Comparison of ENCODE assay signal across 1 cellular context in the genomic region with DNA sequence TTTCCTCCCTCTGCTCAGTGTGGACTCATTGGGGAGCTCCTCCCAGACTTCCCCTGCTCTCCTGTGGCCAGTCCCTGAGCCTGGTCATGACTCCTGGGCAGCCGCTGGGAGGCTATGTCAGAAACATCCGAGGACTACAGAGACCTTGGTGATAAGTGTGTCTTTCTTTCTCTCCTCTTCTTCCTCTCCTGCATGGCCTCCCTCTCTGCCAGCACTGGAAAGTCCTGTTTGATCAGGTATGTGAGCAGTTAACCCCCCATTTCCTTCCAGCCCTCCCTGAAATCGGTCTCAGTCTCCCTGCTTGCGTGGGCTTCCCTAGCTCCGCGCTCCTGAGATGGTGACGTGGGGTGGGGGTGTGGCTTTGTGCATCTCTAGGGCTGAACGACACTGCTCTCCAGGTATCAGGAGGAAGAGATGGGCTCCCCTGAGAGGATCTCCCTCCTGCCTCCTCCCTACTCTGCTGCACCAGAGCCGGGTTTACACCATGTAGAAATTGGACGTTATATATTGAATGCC.
TF ChIP-seq lines count a peak whose summit lies in the region.

No MANE protein-coding gene starts in this region.

TF ChIP-seq in IMR-90, 13 proteins besides CTCF, POLR2A, EP300 and RAD21 (continued from another document):
- no peak for TF ChIP-seq MAFK (IDR thresholded peaks at IDR 0.05; ENCODE audit: low read depth, low read length)
- TF ChIP-seq FOS (IDR thresholded peaks at IDR 0.05; ENCODE audit: low read depth, low read length): no peak
- no peak for TF ChIP-seq NFE2L2 (IDR thresholded peaks at IDR 0.05; ENCODE audit: low read depth, low read length)
- TF ChIP-seq CHD1 (IDR thresholded peaks at IDR 0.05; ENCODE audit: low read depth, low read length): no peak
TF ChIP-seq in IMR-90: peak in this region for 0.
